ENCODE assay signal across 8 cellular contexts in the genomic region with DNA sequence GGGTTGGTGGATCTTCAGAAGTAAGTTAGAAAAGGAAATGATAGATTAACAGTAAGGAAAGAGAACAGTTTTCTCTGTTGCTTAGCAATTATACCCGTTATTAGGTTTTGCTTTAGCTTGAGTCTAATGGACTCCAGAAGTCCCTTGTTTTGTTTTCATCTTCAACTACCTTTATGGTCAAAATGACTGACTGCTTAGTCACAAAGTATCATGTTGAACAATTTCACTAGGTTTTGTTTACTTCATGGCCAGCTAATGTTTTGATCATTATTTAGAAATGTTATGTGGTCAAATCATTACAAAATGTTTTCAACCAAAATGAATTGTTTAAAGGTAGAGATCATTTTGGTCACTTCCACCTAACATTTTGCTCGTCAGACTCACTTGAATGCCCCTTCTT. TPM values are rescaled to one million over a fixed set of nuclear protein-coding genes. Genes with fewer than 3 reads are reported as not detected.
DNase-seq lines count a peak whose midpoint lies in the region; ATAC-seq and TF ChIP-seq lines count a peak whose summit lies in the region.

No MANE protein-coding gene starts in this region.

- no CpG with 5 or more reads among the region's 2 CpGs for WGBS in IMR-90 (ENCODE audit: extremely low coverage in 2 of 2, insufficient read length in 1 of 2), 2 experiments

- peaks cover 6% of the 10 kb centered on the region for H3K36me3 ChIP-seq in IMR-90 (ENCODE audit: control insufficient read depth, insufficient read depth, low read length)

- dilution Hi-C loops in IMR-90 (cut with HindIII; ENCODE audit: low sequenced_read_pairs, unreplicated experiment): no loop called here

- peak overlapping the region; percentile 14; the same call in 1 of the 2 replicates for H3K4me3 ChIP-seq in IMR-90 (ENCODE audit: insufficient read depth, low read depth, low read length)

- no peaks in the 10 kb centered on the region for H3K27me3 ChIP-seq in IMR-90 (ENCODE audit: control insufficient read depth, insufficient read depth, low read length)

- peaks cover 0 to 4% (median 0%) of the 10 kb centered on the region in 5 experiments for H3K9me3 Mint-ChIP-seq in brain
- H3K9me3 Mint-ChIP-seq in natural killer cell treated with Interleukin-12 subunit alpha and Interleukin-12 subunit beta and Interleukin-15 and Interleukin-18, amount 100 ng/mL, for 72 hours: no peaks in the 10 kb centered on the region

- no peak overlapping the region for H3K56ac ChIP-seq in IMR-90 (ENCODE audit: extremely low read depth, insufficient read depth, low read length)

- TF ChIP-seq POLR2A in IMR-90 (IDR thresholded peaks at IDR 0.05; ENCODE audit: low read depth, low read length): no peak

- TSS peak; percentile 50 for BruUV-seq in IMR-90 (replicated peaks; lab: Mats Ljungman, UMichigan)

- no peak overlapping the region for H2BK120ac ChIP-seq in IMR-90 (ENCODE audit: low read depth, low read length)

- H3K9me1 ChIP-seq in IMR-90 (ENCODE audit: insufficient read depth, low read length): no peaks in the 10 kb centered on the region

- peaks cover 13% of the 10 kb centered on the region for H3K27me3 Mint-ChIP-seq in brain
- peaks cover 2 to 10% of the 10 kb centered on the region in 2 donors for H3K27me3 Mint-ChIP-seq in natural killer cell treated with Interleukin-12 subunit alpha and Interleukin-12 subunit beta and Interleukin-15 and Interleukin-18, amount 100 ng/mL, for 72 hours

- no peak for TF ChIP-seq RAD21 in IMR-90 (IDR thresholded peaks at IDR 0.05; ENCODE audit: low read length)

- ATAC-seq in IMR-90 (ENCODE audit: low read depth) (no peak), HG02678 (IDR thresholded peaks at IDR 0.05; ENCODE audit: unreplicated experiment) (no peak)
- ATAC-seq in natural killer cell treated with Interleukin-12 subunit alpha and Interleukin-12 subunit beta and Interleukin-15 and Interleukin-18, amount 100 ng/mL, for 72 hours: no peak

- peaks cover 6 to 19% of the 10 kb centered on the region in 2 experiments for H3K79me1 ChIP-seq in IMR-90 (ENCODE audit: low read depth in 1 of 2, low read length in 2 of 2)

- H3K14ac ChIP-seq in IMR-90 (replicated peaks; ENCODE audit: low read depth, low read length): no peak overlapping the region

- in situ Hi-C loops in Caki2 (cut with HindIII; ENCODE audit: low pct_unique_long_range_greater_than_20kb, low sequenced_read_pairs): no loop called here
- in situ Hi-C loops in IMR-90 (cut with MboI; ENCODE audit: low sequenced_read_pairs): no loop called here

- no peak overlapping the region for H4K5ac ChIP-seq in IMR-90 (ENCODE audit: low read depth, low read length)

- intact Hi-C loops in IMR-90 (cut with micrococcal nuclease): loop anchor here (5.0 kb wide), 1 partner anchor 101 kb away; a partner anchor contains a TSS

- peak overlapping the region; percentile 71 for H3K4me2 ChIP-seq in IMR-90 (ENCODE audit: low read depth, low read length)

- H3K18ac ChIP-seq in IMR-90 (ENCODE audit: low read depth, low read length): no peak overlapping the region

- H3K27ac Mint-ChIP-seq in brain: peak overlapping the region; percentile 79 to 97 (median 91)
- peak overlapping the region in 1 of 2 donors; percentile 81 for H3K27ac Mint-ChIP-seq in natural killer cell treated with Interleukin-12 subunit alpha and Interleukin-12 subunit beta and Interleukin-15 and Interleukin-18, amount 100 ng/mL, for 72 hours

- CTCF ChIA-PET in IMR-90 (lab: Yijun Ruan, JAX): interaction anchor here (0.6 kb wide), 1 partner anchor 9 kb away, joined by 4 read pairs; no protein-coding TSS in a partner anchor

- H3K9ac ChIP-seq in IMR-90 (ENCODE audit: low read depth, low read length): no peak overlapping the region

- H2AFZ ChIP-seq in IMR-90 (replicated peaks; ENCODE audit: low read length, poor library complexity): no peak overlapping the region

- no peak overlapping the region for H2BK20ac ChIP-seq in IMR-90 (ENCODE audit: low read depth, low read length)

- no peak overlapping the region for H2AK9ac ChIP-seq in IMR-90 (replicated peaks; ENCODE audit: low read depth, low read length, poor library complexity)

- H3K4me1 ChIP-seq in IMR-90 (ENCODE audit: control insufficient read depth, insufficient read depth, low read length): no peaks in the 10 kb centered on the region

- no peak overlapping the region for H2BK5ac ChIP-seq in IMR-90 (ENCODE audit: low read depth, low read length, poor library complexity, severe bottlenecking)

- peak overlapping the region; percentile 95 to 98 (median 96) for H3K4me3 Mint-ChIP-seq in brain
- H3K4me3 Mint-ChIP-seq in natural killer cell treated with Interleukin-12 subunit alpha and Interleukin-12 subunit beta and Interleukin-15 and Interleukin-18, amount 100 ng/mL, for 72 hours: peak overlapping the region; percentile 89

- H3K27ac ChIP-seq in IMR-90 (ENCODE audit: insufficient read depth, low read length): no peak overlapping the region

- DNase-seq in Caki2 (ENCODE audit: low read depth): peak; percentile 12
- peak; percentile 51 for DNase-seq in IMR-90
- no peak for DNase-seq in natural killer cell treated with Interleukin-12 subunit alpha and Interleukin-12 subunit beta and Interleukin-15 and Interleukin-18, amount 100 ng/mL, for 72 hours (ENCODE audit: low spot score)
- no peak for DNase-seq in SIG-M5 (lab: John Stamatoyannopoulos, UW)
- no peak for DNase-seq in D341Med (ENCODE audit: low spot score)
- no peak for DNase-seq in occipital lobe (lab: John Stamatoyannopoulos, UW)

- H3K9me3 ChIP-seq in IMR-90 (ENCODE audit: control insufficient read depth, insufficient read depth, low read length): no peaks in the 10 kb centered on the region

- no peak overlapping the region for H4K91ac ChIP-seq in IMR-90 (ENCODE audit: insufficient read depth, low read depth, low read length)

- H4K8ac ChIP-seq in IMR-90 (ENCODE audit: low read depth in 2 of 2, low read length in 2 of 2): no peak overlapping the region

- no peak overlapping the region for H2AK5ac ChIP-seq in IMR-90 (ENCODE audit: low read depth, low read length)

- POLR2A ChIA-PET in IMR-90 (lab: Charles Lee; ENCODE audit: unreplicated experiment): no interaction called here

- H3K23ac ChIP-seq in IMR-90 (ENCODE audit: low read depth, low read length): no peak overlapping the region

- no peak for TF ChIP-seq CTCF in IMR-90 (conservative IDR thresholded peaks at IDR 0.05; ENCODE audit: low read depth, low read length)
- TF ChIP-seq CTCF in brain (conservative IDR thresholded peaks at IDR 0.05): no peak

- no peak overlapping the region for H2BK15ac ChIP-seq in IMR-90 (ENCODE audit: low read depth, low read length)

- H3K4ac ChIP-seq in IMR-90 (ENCODE audit: low read depth, low read length): no peak overlapping the region

- peaks cover 20% of the 10 kb centered on the region for H3K36me3 Mint-ChIP-seq in brain
- H3K36me3 Mint-ChIP-seq in natural killer cell treated with Interleukin-12 subunit alpha and Interleukin-12 subunit beta and Interleukin-15 and Interleukin-18, amount 100 ng/mL, for 72 hours: peaks cover 4% of the 10 kb centered on the region

- peaks cover 7% of the 10 kb centered on the region; the same call in 1 of the 2 replicates for H4K20me1 ChIP-seq in IMR-90 (ENCODE audit: insufficient read depth, low read length)

- H3K4me1 Mint-ChIP-seq in brain: peaks cover 53% of the 10 kb centered on the region
- peaks cover 19 to 22% of the 10 kb centered on the region in 2 donors for H3K4me1 Mint-ChIP-seq in natural killer cell treated with Interleukin-12 subunit alpha and Interleukin-12 subunit beta and Interleukin-15 and Interleukin-18, amount 100 ng/mL, for 72 hours (ENCODE audit: low read depth in 2 of 2)

TF ChIP-seq in IMR-90, 13 proteins besides CTCF, POLR2A, EP300 and RAD21:
- no peak for TF ChIP-seq SMC3 (IDR thresholded peaks at IDR 0.05; ENCODE audit: low read depth, low read length)
- no peak for TF ChIP-seq RCOR1 (IDR thresholded peaks at IDR 0.05; ENCODE audit: insufficient replicate concordance, low read length)

RNA-seq across cellular contexts. Expression of gene UBN2, which starts 1.9 kb away (rescaled TPM):
- 1.5 and 1.7 TPM in 2 replicates for total RNA-seq in Caki2 (2014; rRNA removed; shearing (Covaris generic); ENCODE audit: low replicate concordance)
- 2.3 and 3.6 TPM in 2 replicates for total RNA-seq in IMR-90 (2012; rRNA removed)
- polyA plus RNA-seq in IMR-90 (2012; rRNA removed): 1.2 and 1.6 TPM in 2 replicates
- 0.17 and 0.20 TPM in 2 replicates for polyA plus RNA-seq in IMR-90 (2012; cell fraction: cytosol; rRNA removed)
- 0.96 and 6.9 TPM in 2 replicates for polyA plus RNA-seq in IMR-90 (2012; cell fraction: nucleus; rRNA removed; ENCODE audit: low replicate concordance)
- 2.8 TPM for polyA plus RNA-seq in brain (ENCODE audit: insufficient read depth, low read depth, low replicate concordance)
- total RNA-seq in natural killer cell treated with Interleukin-12 subunit alpha and Interleukin-12 subunit beta and Interleukin-15 and Interleukin-18, amount 100 ng/mL, for 72 hours: 10 to 100 TPM; 14.7 to 17.9 TPM
- 23.7 TPM for total RNA-seq in occipital lobe

Comparison
In these comparisons a context has a peak if more than half of its experiments do, and no peak if none do; other contexts are left out.
1. DNase-seq: peak in Caki2 (single experiment) and IMR-90 (single experiment); none in natural killer cell treated with Interleukin-12 subunit alpha and Interleukin-12 subunit beta and Interleukin-15 and Interleukin-18, amount 100 ng/mL, for 72 hours (single experiment), SIG-M5 (single experiment), D341Med (single experiment) and occipital lobe (single experiment).